Comparison of ENCODE assay signal across 1 cellular context in the genomic region with DNA sequence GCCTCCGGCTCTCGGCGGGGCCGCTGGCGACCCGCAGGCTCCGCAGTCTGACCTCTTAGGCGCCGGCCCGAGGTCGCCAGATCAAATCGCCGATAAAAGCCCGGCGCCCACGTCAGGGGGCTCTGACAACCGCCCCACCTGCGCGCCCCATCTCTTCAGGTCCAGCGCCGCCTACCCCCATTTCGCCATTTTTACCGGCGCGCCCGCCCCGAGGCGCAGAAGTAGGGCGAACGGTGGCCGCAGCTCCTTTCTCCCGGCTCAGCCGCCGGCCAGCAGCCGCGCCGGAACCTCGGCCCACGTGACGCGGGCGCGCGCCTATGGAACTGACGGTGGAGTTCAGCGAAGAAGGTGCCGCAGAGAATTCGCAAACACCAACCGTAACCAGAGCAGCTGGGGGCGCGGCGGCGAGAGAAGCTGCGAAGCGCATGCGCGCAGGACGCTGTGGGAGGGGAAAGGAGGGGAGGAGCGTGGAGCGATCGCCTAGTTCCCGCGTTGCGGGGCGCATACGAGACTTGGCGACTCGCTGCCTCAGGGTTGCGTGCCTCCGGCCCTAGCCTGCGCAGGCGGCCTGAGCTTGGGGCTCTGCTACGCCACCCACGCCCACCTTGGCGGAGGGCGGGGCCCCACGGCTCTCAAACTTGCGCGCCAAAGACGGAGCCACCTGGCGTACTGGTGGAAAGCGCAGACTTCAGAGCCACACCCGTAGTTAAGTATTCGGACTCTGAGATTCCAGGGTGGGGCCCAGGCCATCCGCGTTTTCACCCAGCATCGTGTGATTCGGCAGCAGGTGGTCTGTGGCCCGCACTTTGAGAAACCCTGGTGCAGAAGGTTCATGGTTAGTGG.
TF ChIP-seq lines count a peak whose summit lies in the region.

Gene TRIM37, minus strand, starts transcription at position 418 of the 843 bp plus-strand sequence. CDS start 419 bp downstream, outside the sequence.

TF ChIP-seq in HepG2, 621 proteins besides CTCF, POLR2A, EP300 and RAD21 (continued from another document and continues in another):
- no peak for TF ChIP-seq KIAA2018 (CRISPR knock-in tag; IDR thresholded peaks at IDR 0.05; ENCODE audit: borderline replicate concordance)
- no peak for TF ChIP-seq ZNF652 (CRISPR knock-in tag; IDR thresholded peaks at IDR 0.05; ENCODE audit: borderline replicate concordance, low read depth)
- TF ChIP-seq ZNF639 (CRISPR knock-in tag; conservative IDR thresholded peaks at IDR 0.05) = peak; percentile 88
- no peak for TF ChIP-seq MTF2 (CRISPR knock-in tag; IDR thresholded peaks at IDR 0.05; ENCODE audit: borderline replicate concordance)
- TF ChIP-seq, protein P1, sequence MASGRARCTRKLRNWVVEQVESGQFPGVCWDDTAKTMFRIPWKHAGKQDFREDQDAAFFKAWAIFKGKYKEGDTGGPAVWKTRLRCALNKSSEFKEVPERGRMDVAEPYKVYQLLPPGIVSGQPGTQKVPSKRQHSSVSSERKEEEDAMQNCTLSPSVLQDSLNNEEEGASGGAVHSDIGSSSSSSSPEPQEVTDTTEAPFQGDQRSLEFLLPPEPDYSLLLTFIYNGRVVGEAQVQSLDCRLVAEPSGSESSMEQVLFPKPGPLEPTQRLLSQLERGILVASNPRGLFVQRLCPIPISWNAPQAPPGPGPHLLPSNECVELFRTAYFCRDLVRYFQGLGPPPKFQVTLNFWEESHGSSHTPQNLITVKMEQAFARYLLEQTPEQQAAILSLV (CRISPR knock-in tag; IDR thresholded peaks at IDR 0.05; ENCODE audit: borderline replicate concordance) = peak; percentile 97
- TF ChIP-seq ZFP36 (IDR thresholded peaks at IDR 0.05; ENCODE audit: borderline replicate concordance, low read depth, low read length, partially characterized antibody) = no peak
- TF ChIP-seq, protein P2, sequence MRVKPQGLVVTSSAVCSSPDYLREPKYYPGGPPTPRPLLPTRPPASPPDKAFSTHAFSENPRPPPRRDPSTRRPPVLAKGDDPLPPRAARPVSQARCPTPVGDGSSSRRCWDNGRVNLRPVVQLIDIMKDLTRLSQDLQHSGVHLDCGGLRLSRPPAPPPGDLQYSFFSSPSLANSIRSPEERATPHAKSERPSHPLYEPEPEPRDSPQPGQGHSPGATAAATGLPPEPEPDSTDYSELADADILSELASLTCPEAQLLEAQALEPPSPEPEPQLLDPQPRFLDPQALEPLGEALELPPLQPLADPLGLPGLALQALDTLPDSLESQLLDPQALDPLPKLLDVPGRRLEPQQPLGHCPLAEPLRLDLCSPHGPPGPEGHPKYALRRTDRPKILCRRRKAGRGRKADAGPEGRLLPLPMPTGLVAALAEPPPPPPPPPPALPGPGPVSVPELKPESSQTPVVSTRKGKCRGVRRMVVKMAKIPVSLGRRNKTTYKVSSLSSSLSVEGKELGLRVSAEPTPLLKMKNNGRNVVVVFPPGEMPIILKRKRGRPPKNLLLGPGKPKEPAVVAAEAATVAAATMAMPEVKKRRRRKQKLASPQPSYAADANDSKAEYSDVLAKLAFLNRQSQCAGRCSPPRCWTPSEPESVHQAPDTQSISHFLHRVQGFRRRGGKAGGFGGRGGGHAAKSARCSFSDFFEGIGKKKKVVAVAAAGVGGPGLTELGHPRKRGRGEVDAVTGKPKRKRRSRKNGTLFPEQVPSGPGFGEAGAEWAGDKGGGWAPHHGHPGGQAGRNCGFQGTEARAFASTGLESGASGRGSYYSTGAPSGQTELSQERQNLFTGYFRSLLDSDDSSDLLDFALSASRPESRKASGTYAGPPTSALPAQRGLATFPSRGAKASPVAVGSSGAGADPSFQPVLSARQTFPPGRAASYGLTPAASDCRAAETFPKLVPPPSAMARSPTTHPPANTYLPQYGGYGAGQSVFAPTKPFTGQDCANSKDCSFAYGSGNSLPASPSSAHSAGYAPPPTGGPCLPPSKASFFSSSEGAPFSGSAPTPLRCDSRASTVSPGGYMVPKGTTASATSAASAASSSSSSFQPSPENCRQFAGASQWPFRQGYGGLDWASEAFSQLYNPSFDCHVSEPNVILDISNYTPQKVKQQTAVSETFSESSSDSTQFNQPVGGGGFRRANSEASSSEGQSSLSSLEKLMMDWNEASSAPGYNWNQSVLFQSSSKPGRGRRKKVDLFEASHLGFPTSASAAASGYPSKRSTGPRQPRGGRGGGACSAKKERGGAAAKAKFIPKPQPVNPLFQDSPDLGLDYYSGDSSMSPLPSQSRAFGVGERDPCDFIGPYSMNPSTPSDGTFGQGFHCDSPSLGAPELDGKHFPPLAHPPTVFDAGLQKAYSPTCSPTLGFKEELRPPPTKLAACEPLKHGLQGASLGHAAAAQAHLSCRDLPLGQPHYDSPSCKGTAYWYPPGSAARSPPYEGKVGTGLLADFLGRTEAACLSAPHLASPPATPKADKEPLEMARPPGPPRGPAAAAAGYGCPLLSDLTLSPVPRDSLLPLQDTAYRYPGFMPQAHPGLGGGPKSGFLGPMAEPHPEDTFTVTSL (CRISPR knock-in tag; IDR thresholded peaks at IDR 0.05; ENCODE audit: borderline replicate concordance) = no peak; the same call in 1 of the 2 replicates
- no peak for TF ChIP-seq STAT5B (CRISPR knock-in tag; IDR thresholded peaks at IDR 0.05)
- TF ChIP-seq CENPX (CRISPR knock-in tag; IDR thresholded peaks at IDR 0.05) = no peak
- peak; percentile 37; the same call in 1 of the 2 replicates for TF ChIP-seq SOX5 (CRISPR knock-in tag; IDR thresholded peaks at IDR 0.05; ENCODE audit: borderline replicate concordance)
- TF ChIP-seq, protein P3, sequence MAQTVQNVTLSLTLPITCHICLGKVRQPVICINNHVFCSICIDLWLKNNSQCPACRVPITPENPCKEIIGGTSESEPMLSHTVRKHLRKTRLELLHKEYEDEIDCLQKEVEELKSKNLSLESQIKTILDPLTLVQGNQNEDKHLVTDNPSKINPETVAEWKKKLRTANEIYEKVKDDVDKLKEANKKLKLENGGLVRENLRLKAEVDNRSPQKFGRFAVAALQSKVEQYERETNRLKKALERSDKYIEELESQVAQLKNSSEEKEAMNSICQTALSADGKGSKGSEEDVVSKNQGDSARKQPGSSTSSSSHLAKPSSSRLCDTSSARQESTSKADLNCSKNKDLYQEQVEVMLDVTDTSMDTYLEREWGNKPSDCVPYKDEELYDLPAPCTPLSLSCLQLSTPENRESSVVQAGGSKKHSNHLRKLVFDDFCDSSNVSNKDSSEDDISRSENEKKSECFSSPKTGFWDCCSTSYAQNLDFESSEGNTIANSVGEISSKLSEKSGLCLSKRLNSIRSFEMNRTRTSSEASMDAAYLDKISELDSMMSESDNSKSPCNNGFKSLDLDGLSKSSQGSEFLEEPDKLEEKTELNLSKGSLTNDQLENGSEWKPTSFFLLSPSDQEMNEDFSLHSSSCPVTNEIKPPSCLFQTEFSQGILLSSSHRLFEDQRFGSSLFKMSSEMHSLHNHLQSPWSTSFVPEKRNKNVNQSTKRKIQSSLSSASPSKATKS (CRISPR knock-in tag; IDR thresholded peaks at IDR 0.05) = no peak
- no peak; the same call in 1 of the 2 replicates for TF ChIP-seq ZNF572 (CRISPR knock-in tag; IDR thresholded peaks at IDR 0.05)
- peak; percentile 88 for TF ChIP-seq KDM3A (CRISPR knock-in tag; IDR thresholded peaks at IDR 0.05; ENCODE audit: low read depth)
- TF ChIP-seq HINFP (CRISPR knock-in tag; IDR thresholded peaks at IDR 0.05; ENCODE audit: low read depth) = no peak; the same call in 1 of the 2 replicates
- TF ChIP-seq CENPBD1 (CRISPR knock-in tag; IDR thresholded peaks at IDR 0.05; ENCODE audit: borderline replicate concordance, low read depth) = no peak; the same call in 1 of the 2 replicates
- peak; percentile 68 for TF ChIP-seq SKI (IDR thresholded peaks at IDR 0.05; ENCODE audit: partially characterized antibody)
- no peak; the same call in 1 of the 2 replicates for TF ChIP-seq ZHX1 (CRISPR knock-in tag; IDR thresholded peaks at IDR 0.05; ENCODE audit: low read depth)
- peak; percentile 69 for TF ChIP-seq HDAC2 (CRISPR knock-in tag; IDR thresholded peaks at IDR 0.05)
- no peak for TF ChIP-seq ZNF484 (CRISPR knock-in tag; IDR thresholded peaks at IDR 0.05; ENCODE audit: borderline replicate concordance, low read depth)
- TF ChIP-seq ZNF326 (CRISPR knock-in tag; IDR thresholded peaks at IDR 0.05; ENCODE audit: borderline replicate concordance) = no peak
- TF ChIP-seq TBX3 (IDR thresholded peaks at IDR 0.05; ENCODE audit: borderline replicate concordance) = peak; percentile 89
- TF ChIP-seq IRX3 (CRISPR knock-in tag; IDR thresholded peaks at IDR 0.05; ENCODE audit: borderline replicate concordance, low read depth) = peak; percentile 71; the same call in 1 of the 2 replicates
- TF ChIP-seq TAF1 (CRISPR knock-in tag; IDR thresholded peaks at IDR 0.05) = peak; percentile 92
